3 cellular contexts compared by ENCODE assay signal in genomic region chr4:102137217-102137616, GRCh38.
A peak's percentile ranks its signal among the peaks of the same experiment; 100 is the strongest.
TF ChIP-seq lines count a peak whose summit lies in the region.

No MANE protein-coding gene starts in this region.

TF ChIP-seq in GM23338, 12 proteins besides CTCF, POLR2A, EP300 and RAD21:
- no peak for TF ChIP-seq ETS1 (IDR thresholded peaks at IDR 0.05)
- peak; percentile 42 for TF ChIP-seq REST (IDR thresholded peaks at IDR 0.05; ENCODE audit: unreplicated experiment)

TF ChIP-seq in HCT116, 20 proteins besides CTCF, POLR2A, EP300 and RAD21:
- TF ChIP-seq REST (IDR thresholded peaks at IDR 0.05; ENCODE audit: low read depth) (peak; percentile 59), YY1 (IDR thresholded peaks at IDR 0.05; ENCODE audit: extremely low read depth, insufficient replicate concordance, low read depth, low read length) (no peak)

TF ChIP-seq in GM12878, 131 proteins besides CTCF, POLR2A, EP300 and RAD21:
- no peak for TF ChIP-seq SUZ12 (IDR thresholded peaks at IDR 0.05; ENCODE audit: unreplicated experiment)
- TF ChIP-seq REST (IDR thresholded peaks at IDR 0.05; ENCODE audit: low read depth, low read length), result peak; percentile 60; the same call in 1 of the 2 replicates
